ENCODE assay signal across 15 cellular contexts in genomic region chr10:43162604-43163003, GRCh38.
"Had no signal": no experiment of that assay in that cellular context is flagged by ENCODE, and none has a peak within 500 bp of the region (broad histone marks: within the 10 kb centered on the region; RNA-seq: fewer than 3 reads in every experiment).

No MANE protein-coding gene starts in this region.

- DNase-seq: activated CD4-positive, alpha-beta T cell treated with anti-CD3 and anti-CD28 coated beads, Interleukin-2, amount 50 U/mL, for 4 hours; activated T-cell treated with anti-CD3 and anti-CD28 coated beads, Interleukin-2, amount 50 U/mL, for 4 hours; cerebellar nuclear complex; cortex of kidney; effector CD4-positive, alpha-beta T cell; heart left ventricle; left lung; midbrain; stimulated activated CD4-positive, alpha-beta T cell treated with anti-CD3 and anti-CD28 coated beads, Interleukin-12 subunit alpha, Interleukin-12 subunit beta, amount 100 ng/mL, for 4 hours; stimulated activated CD4-positive, alpha-beta T cell treated with anti-CD3 and anti-CD28 coated beads, Interleukin-2, amount 100 ng/mL, for 24 hours had no signal

- H3K27me3 ChIP-seq: breast epithelium, gastroesophageal sphincter, heart left ventricle, left lung had no signal

- H3K4me1 ChIP-seq: breast epithelium had no signal

- H3K27ac Mint-ChIP-seq: progenitor cell of endocrine pancreas had no signal

- ATAC-seq: activated T-cell treated with anti-CD3 and anti-CD28 coated beads, Interleukin-2, amount 50 U/mL, for 4 hours; esophagus mucosa; gastroesophageal sphincter; heart left ventricle; left lung had no signal

- H3K4me3 ChIP-seq: breast epithelium, gastroesophageal sphincter, heart left ventricle, left lung had no signal

- H3K9me3 Mint-ChIP-seq: activated T-cell treated with anti-CD3 and anti-CD28 coated beads, Interleukin-2, amount 50 U/mL, for 4 hours; neural crest cell had no signal

- H3K27ac ChIP-seq: breast epithelium, gastroesophageal sphincter, heart left ventricle had no signal

- H3K27me3 Mint-ChIP-seq: progenitor cell of endocrine pancreas had no signal

- H3K4me1 Mint-ChIP-seq: neural crest cell had no signal

- H3K4me3 Mint-ChIP-seq: activated T-cell treated with anti-CD3 and anti-CD28 coated beads, Interleukin-2, amount 50 U/mL, for 4 hours; neural crest cell had no signal

- H3K9me3 ChIP-seq: breast epithelium, gastroesophageal sphincter, heart left ventricle, left lung had no signal

- H3K36me3 ChIP-seq: breast epithelium had no signal
